ENCODE assay signal across 8 cellular contexts in genomic region chr6:56637640-56638039, GRCh38. TPM values are rescaled to one million over a fixed set of nuclear protein-coding genes. Genes with fewer than 3 reads are reported as not detected.
DNase-seq lines count a peak whose midpoint lies in the region; ATAC-seq, FAIRE-seq and TF ChIP-seq lines count a peak whose summit lies in the region.

No MANE protein-coding gene starts in this region.

- intact Hi-C loops in CD8-positive, alpha-beta T cell (cut with DNase I, micrococcal nuclease): loop anchor here (2.0 to 5.0 kb wide), 2 partner anchors 679 to 680 kb away; partner anchors contain the start of gene PRIM2 (in 2 of the 2)

- no peak overlapping the region for H3K4me3 Mint-ChIP-seq in CD8-positive, alpha-beta T cell

- no peaks in the 10 kb centered on the region for H3K4me1 ChIP-seq in DND-41 (ENCODE audit: insufficient read depth, low read length)
- no peaks in the 10 kb centered on the region for H3K4me1 ChIP-seq in MM.1S (ENCODE audit: low read length)
- no peaks in the 10 kb centered on the region for H3K4me1 ChIP-seq in CD8-positive, alpha-beta T cell (ENCODE audit: insufficient read depth, low read length)

- CTCF ChIA-PET in CD8-positive, alpha-beta T cell (lab: Charles Lee): interaction anchor here (0.5 kb wide), 1 partner anchor 658 kb away, joined by 7 read pairs; no protein-coding TSS in a partner anchor

- no peak overlapping the region for H3K27ac ChIP-seq in DND-41 (ENCODE audit: low read length)
- no peak overlapping the region for H3K27ac ChIP-seq in MM.1S (ENCODE audit: low read length)
- no peak overlapping the region for H3K27ac ChIP-seq in SU-DHL-6 (ENCODE audit: low read depth, low read length)
- H3K27ac ChIP-seq in CD8-positive, alpha-beta T cell (ENCODE audit: low read depth, low read length): no peak overlapping the region

- ATAC-seq in DND-41 (ENCODE audit: insufficient read depth, low read depth) (no peak), HG03196 (IDR thresholded peaks at IDR 0.05; ENCODE audit: unreplicated experiment) (no peak), HG03139 (IDR thresholded peaks at IDR 0.05; ENCODE audit: unreplicated experiment) (no peak)
- no peak for ATAC-seq in CD8-positive, alpha-beta T cell

- H3K4me2 ChIP-seq in DND-41 (ENCODE audit: insufficient read depth, low read length) (no peak overlapping the region), MM.1S (ENCODE audit: low read depth, low read length) (no peak overlapping the region), SU-DHL-6 (ENCODE audit: low read depth, low read length, poor library complexity, severe bottlenecking) (no peak overlapping the region)

- peak; percentile 94 for FAIRE-seq in frontal cortex (lab: Jason Lieb, UNC)

- H3K4me3 ChIP-seq in DND-41 (ENCODE audit: low read depth in 1 of 2, low read length in 2 of 2) (no peak overlapping the region), MM.1S (ENCODE audit: low read length) (no peak overlapping the region), SU-DHL-6 (ENCODE audit: insufficient read depth, low read length, poor library complexity, severe bottlenecking) (no peak overlapping the region)
- H3K4me3 ChIP-seq in CD8-positive, alpha-beta T cell (ENCODE audit: low read depth, low read length): no peak overlapping the region

- H3K9ac ChIP-seq in DND-41 (ENCODE audit: low read depth, low read length) (no peak overlapping the region), MM.1S (ENCODE audit: low read length) (no peak overlapping the region), SU-DHL-6 (ENCODE audit: low read length) (no peak overlapping the region)

- no peak overlapping the region for H2AFZ ChIP-seq in DND-41 (ENCODE audit: low read depth, low read length)
- H2AFZ ChIP-seq in MM.1S (ENCODE audit: low read length): no peak overlapping the region
- H2AFZ ChIP-seq in SU-DHL-6 (ENCODE audit: low read depth, low read length, severe bottlenecking): no peak overlapping the region

- H3K79me2 ChIP-seq in DND-41 (ENCODE audit: insufficient read depth, low read length) (no peaks in the 10 kb centered on the region), MM.1S (ENCODE audit: low read length) (no peaks in the 10 kb centered on the region), SU-DHL-6 (ENCODE audit: insufficient read depth, low read length) (no peaks in the 10 kb centered on the region)

- no peaks in the 10 kb centered on the region for H3K36me3 ChIP-seq in DND-41 (ENCODE audit: insufficient read depth, low read length)
- H3K36me3 ChIP-seq in MM.1S (replicated peaks; ENCODE audit: insufficient read depth, low read length): peaks cover 2% of the 10 kb centered on the region; the same call in 1 of the 2 replicates
- no peaks in the 10 kb centered on the region for H3K36me3 ChIP-seq in SU-DHL-6 (ENCODE audit: low read length)
- H3K36me3 ChIP-seq in CD8-positive, alpha-beta T cell (ENCODE audit: insufficient read depth, low read length): no peaks in the 10 kb centered on the region

- H3K4me1 Mint-ChIP-seq in CD8-positive, alpha-beta T cell (ENCODE audit: low read depth): no peaks in the 10 kb centered on the region

- no peaks in the 10 kb centered on the region for H3K9me2 ChIP-seq in MM.1S (replicated peaks; ENCODE audit: insufficient read depth, low read length)
- H3K9me2 ChIP-seq in SU-DHL-6 (replicated peaks; ENCODE audit: insufficient read depth, low read length): no peaks in the 10 kb centered on the region

- no peaks in the 10 kb centered on the region for H3K27me3 Mint-ChIP-seq in CD8-positive, alpha-beta T cell (ENCODE audit: low read depth)

- H3F3A ChIP-seq in MM.1S (ENCODE audit: insufficient read depth, low read length): no peaks in the 10 kb centered on the region
- H3F3A ChIP-seq in SU-DHL-6 (ENCODE audit: insufficient read depth): no peaks in the 10 kb centered on the region

- DNase-seq in DND-41 (no peak), MM.1S (peak; percentile 35), frontal cortex (ENCODE audit: low spot score in 2 of 2) (peak; percentile 14 to 25), retina (peak; percentile 11)
- no peak for DNase-seq in CD8-positive, alpha-beta T cell

- H4K20me1 ChIP-seq in DND-41 (ENCODE audit: insufficient read depth, low read length) (no peaks in the 10 kb centered on the region), MM.1S (ENCODE audit: insufficient read depth, low read length) (no peaks in the 10 kb centered on the region), SU-DHL-6 (ENCODE audit: low read depth, low read length) (no peaks in the 10 kb centered on the region)

- no peaks in the 10 kb centered on the region for H3K36me3 Mint-ChIP-seq in CD8-positive, alpha-beta T cell

- H3K27me3 ChIP-seq in DND-41 (ENCODE audit: insufficient read depth, low read length, poor library complexity) (peaks cover 8% of the 10 kb centered on the region), MM.1S (replicated peaks; ENCODE audit: insufficient read depth, low read length) (no peaks in the 10 kb centered on the region), SU-DHL-6 (ENCODE audit: low read length) (no peaks in the 10 kb centered on the region)
- no peaks in the 10 kb centered on the region for H3K27me3 ChIP-seq in CD8-positive, alpha-beta T cell (ENCODE audit: insufficient read depth, low read length)

- H3K9me3 ChIP-seq in DND-41 (ENCODE audit: insufficient read depth, low read length, severe bottlenecking) (no peaks in the 10 kb centered on the region), MM.1S (replicated peaks; ENCODE audit: insufficient read depth, low read length) (no peaks in the 10 kb centered on the region), SU-DHL-6 (ENCODE audit: insufficient read depth, low read length) (no peaks in the 10 kb centered on the region)
- H3K9me3 ChIP-seq in CD8-positive, alpha-beta T cell (ENCODE audit: low read length): no peaks in the 10 kb centered on the region

- TF ChIP-seq CTCF in DND-41 (IDR thresholded peaks at IDR 0.05; ENCODE audit: borderline replicate concordance, extremely low read depth, low read length, poor library complexity, severe bottlenecking) (peak; percentile 79), MM.1S (IDR thresholded peaks at IDR 0.05; ENCODE audit: low read length) (peak; percentile 57), SU-DHL-6 (IDR thresholded peaks at IDR 0.05; ENCODE audit: insufficient read depth, low read length, poor library complexity, severe bottlenecking) (peak; percentile 75)
- no peak for TF ChIP-seq CTCF in CD8-positive, alpha-beta T cell (IDR thresholded peaks at IDR 0.05)

- POLR2A ChIA-PET in CD8-positive, alpha-beta T cell (lab: Charles Lee): no interaction called here

- no peaks in the 10 kb centered on the region for H3K9me3 Mint-ChIP-seq in CD8-positive, alpha-beta T cell

- H3K27ac Mint-ChIP-seq in CD8-positive, alpha-beta T cell: no peak overlapping the region

RNA-seq across cellular contexts. Expression of gene DST, which starts 5.0 kb away (rescaled TPM):
- 188 TPM for total RNA-seq in frontal cortex
- total RNA-seq in CD8-positive, alpha-beta T cell: under 1 TPM; 0.43 to 0.56 TPM

Comparison
In these comparisons a context has a peak if more than half of its experiments do, and no peak if none do; other contexts are left out.
1. DNase-seq: peak in MM.1S (single experiment), frontal cortex (2 of 2) and retina (single experiment); none in DND-41 (single experiment) and CD8-positive, alpha-beta T cell (0 of 7).
2. RNA of gene DST, which starts 5.0 kb away (total RNA-seq): 188 TPM in frontal cortex (single experiment); 0.43 to 0.56 TPM in CD8-positive, alpha-beta T cell; every median in the first group is over 100 times any median in the second.